In genomic region chrX:154013614-154014360, GRCh38 we compare ENCODE assay signal across 8 cellular contexts. TPM values are rescaled to one million over a fixed set of nuclear protein-coding genes. Genes with fewer than 3 reads are reported as not detected.
DNase-seq lines count a peak whose midpoint lies in the region; ATAC-seq, FAIRE-seq and TF ChIP-seq lines count a peak whose summit lies in the region.

No MANE protein-coding gene starts in this region.

- peak overlapping the region in 2 of 4 donors; percentile 27 to 37 for H3K27ac ChIP-seq in pancreas
- peak overlapping the region in 1 of 2 donors; percentile 75 for H3K27ac ChIP-seq in small intestine (ENCODE audit: low read depth in 1 of 2, low read length in 1 of 2)

- H3K9me3 ChIP-seq in pancreas (no peaks in the 10 kb centered on the region), small intestine (ENCODE audit: control insufficient read depth, low read depth) (no peaks in the 10 kb centered on the region)

- FAIRE-seq in pancreas (lab: Jason Lieb, UNC) (no peak), small intestine (lab: Jason Lieb, UNC) (no peak)

- H3K4me3 ChIP-seq in pancreas: no peak overlapping the region
- H3K4me3 ChIP-seq in small intestine (ENCODE audit: low read depth in 1 of 2, low read length in 2 of 2): no peak overlapping the region

- DNase-seq in activated gamma-delta T cell treated with Interleukin-2 at 50 U/mL for 16 hours (peak; percentile 38), activated gamma-delta T cell (lab: John Stamatoyannopoulos, UW) (no peak), NCI-H1694 (lab: John Stamatoyannopoulos, UW) (peak; percentile 62), activated T-cell treated with anti-CD3 and anti-CD28 coated beads for 48 hours (ENCODE audit: low read depth) (peak; percentile 35), fibroblast of peridontal ligament (ENCODE audit: extremely low read depth) (peak; percentile 31), pancreas (peak in 1 of 6 donors; percentile 70), small intestine (no peak), KG1 (lab: John Stamatoyannopoulos, UW) (no peak)

- intact Hi-C loops in pancreas (cut with DNase I): no loop called here

- H3K4me1 ChIP-seq in pancreas: peaks cover 0 to 5% (median 0%) of the 10 kb centered on the region in 3 donors
- H3K4me1 ChIP-seq in small intestine (ENCODE audit: control insufficient read depth in 2 of 2, insufficient read depth in 1 of 2, low read depth in 1 of 2, low read length in 1 of 2): no peaks in the 10 kb centered on the region

- WGBS in pancreas, 2 donors: 39 to 43% methylated on average over 20 of the region's 20 CpGs
- 34 to 39% (median 38%) methylated on average over 16 to 20 of the region's 20 CpGs for WGBS in small intestine, 3 donors

- H3K27me3 ChIP-seq in pancreas (peaks cover 0 to 4% (median 0%) of the 10 kb centered on the region in 4 donors), small intestine (ENCODE audit: control insufficient read depth in 2 of 2, insufficient read depth in 2 of 2, low read length in 2 of 2) (no peaks in the 10 kb centered on the region)

- peak; percentile 44 to 74 (median 66) for ATAC-seq in pancreas

- H3K36me3 ChIP-seq in pancreas (no peaks in the 10 kb centered on the region), small intestine (ENCODE audit: control insufficient read depth in 2 of 2, insufficient read depth in 2 of 2, low read length in 2 of 2) (peaks cover 0 to 4% of the 10 kb centered on the region in 2 donors)

- TF ChIP-seq CTCF in pancreas (IDR thresholded peaks at IDR 0.05): peak; percentile 81 to 91 (median 88)

RNA-seq across cellular contexts. Expression of gene IRAK1, which starts 5.9 kb away (rescaled TPM):
- 100 to 1,000 TPM in 1 of 6 donors, 10 to 100 TPM in 5; 44.5 to 103 (median 64.6) TPM for total RNA-seq in pancreas
- polyA plus RNA-seq in pancreas: 10 to 100 TPM; 35.8 to 48.9 TPM
- polyA plus RNA-seq in small intestine: 100 to 1,000 TPM; 115 to 135 (median 118) TPM

RNA-seq across cellular contexts. Expression of gene TMEM187, which starts 41.2 kb away (rescaled TPM):
- total RNA-seq in pancreas: 10 to 100 TPM in 2 of 6 donors, 1 to 10 TPM in 4; 5.7 to 12.4 (median 9.1) TPM
- polyA plus RNA-seq in pancreas: 1 to 10 TPM; 5.2 to 7.8 TPM
- 10 to 100 TPM in 1 of 3 donors, 1 to 10 TPM in 2; 4.2 to 10.1 (median 4.3) TPM for polyA plus RNA-seq in small intestine

RNA-seq across cellular contexts. Expression of gene HCFC1, which starts 42.2 kb away (rescaled TPM):
- 10 to 100 TPM; 10.4 to 28.4 (median 17.0) TPM for total RNA-seq in pancreas
- polyA plus RNA-seq in pancreas (10 to 100 TPM; 15.7 to 17.1 TPM), small intestine (10 to 100 TPM in 1 of 3 donors, 1 to 10 TPM in 2; 7.6 to 29.6 (median 9.5) TPM)

Comparison
In these comparisons a context has a peak if more than half of its experiments do, and no peak if none do; other contexts are left out.
1. DNase-seq: peak in activated gamma-delta T cell treated with Interleukin-2 at 50 U/mL for 16 hours (single experiment), NCI-H1694 (single experiment), activated T-cell treated with anti-CD3 and anti-CD28 coated beads for 48 hours (single experiment) and fibroblast of peridontal ligament (single experiment); none in activated gamma-delta T cell (single experiment), small intestine (single experiment) and KG1 (single experiment).